8 cellular contexts compared by ENCODE assay signal in the genomic region with DNA sequence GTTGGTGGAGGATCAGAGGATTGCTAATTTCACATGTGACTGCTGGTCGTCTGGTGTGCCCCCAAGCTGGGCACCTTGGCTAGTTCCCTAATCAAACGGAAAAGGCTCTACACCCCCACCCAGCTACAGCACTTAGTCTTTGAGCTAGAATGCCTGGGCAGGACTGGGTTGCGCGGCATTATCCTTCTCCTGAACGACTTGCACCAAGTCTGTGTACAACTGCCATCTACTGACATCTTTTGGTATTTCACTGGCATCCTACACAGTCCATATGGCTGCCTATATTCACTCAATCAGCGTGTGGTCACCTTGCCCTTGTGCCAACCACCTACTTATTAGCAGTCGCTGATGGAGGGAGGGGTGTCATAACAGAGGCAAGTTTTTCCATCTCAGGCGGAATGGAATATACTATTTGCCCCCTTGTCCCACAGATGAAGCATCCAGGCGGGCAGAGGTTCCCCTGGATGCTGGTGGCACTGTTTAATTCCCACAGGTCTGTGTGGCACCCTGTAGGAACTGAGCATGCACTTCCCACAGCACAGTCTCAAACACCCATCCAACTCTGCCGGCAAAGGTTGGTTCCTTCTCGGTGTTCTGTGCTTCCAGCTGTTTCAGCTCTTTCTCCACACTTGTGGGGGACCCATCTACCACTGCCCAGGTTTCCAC.
A peak's percentile ranks its signal among the peaks of the same experiment; 100 is the strongest.
DNase-seq lines count a peak whose midpoint lies in the region; TF ChIP-seq lines count a peak whose summit lies in the region.

No MANE protein-coding gene starts in this region.

- TF ChIP-seq CTCF in AG04449 (IDR thresholded peaks at IDR 0.05; ENCODE audit: insufficient read depth, low read length, missing control alignments) (peak; percentile 48), choroid plexus epithelial cell (conservative IDR thresholded peaks at IDR 0.05; ENCODE audit: low read depth, low read length) (peak; percentile 78), testis (IDR thresholded peaks at IDR 0.05) (peak; percentile 43 to 72 (median 45))

- no peak overlapping the region for H3K27ac ChIP-seq in testis

- H3K4me3 ChIP-seq in AG04449 (ENCODE audit: low read depth, low read length): no peak overlapping the region
- no peak overlapping the region for H3K4me3 ChIP-seq in H7 (ENCODE audit: insufficient read depth, low read depth, low read length)
- H3K4me3 ChIP-seq in choroid plexus epithelial cell (ENCODE audit: low read depth, low read length): no peak overlapping the region
- no peak overlapping the region for H3K4me3 ChIP-seq in testis

- no peak for TF ChIP-seq POLR2A in testis (IDR thresholded peaks at IDR 0.05)

- intact Hi-C loops in testis (cut with DNase I; ENCODE audit: low total_unique reads): no loop called here

- POLR2A ChIA-PET in AG04449 (lab: Yijun Ruan, JAX): no interaction called here

- CTCF ChIA-PET in AG04449 (lab: Yijun Ruan, JAX): interaction anchor here (0.7 to 3.0 kb wide), 9 partner anchors 9 to 463 kb away, joined by 3 to 31 read pairs (median 4); no protein-coding TSS in a partner anchor

- no peaks in the 10 kb centered on the region for H3K4me1 ChIP-seq in testis

- H3K36me3 ChIP-seq in H7 (replicated peaks; ENCODE audit: control insufficient read depth, insufficient read depth, low read length) (no peaks in the 10 kb centered on the region), testis (ENCODE audit: low read depth, missing control alignments) (no peaks in the 10 kb centered on the region)

- H3K27me3 ChIP-seq in H7 (ENCODE audit: control insufficient read depth, insufficient read depth, low read length): no peaks in the 10 kb centered on the region
- no peaks in the 10 kb centered on the region for H3K27me3 ChIP-seq in testis

- DNase-seq in AG04449 (ENCODE audit: low read depth, low spot score): peak; percentile 28
- DNase-seq in GM04504 (ENCODE audit: low read depth): peak; percentile 23
- peak; percentile 28 for DNase-seq in H7
- DNase-seq in KG1 (lab: John Stamatoyannopoulos, UW): peak; percentile 35
- peak; percentile 14 for DNase-seq in T follicular helper cell (ENCODE audit: low read depth)
- peak; percentile 91 for DNase-seq in choroid plexus epithelial cell (ENCODE audit: low read depth)
- DNase-seq in medulla oblongata (ENCODE audit: extremely low spot score): peak; percentile 43
- peak; percentile 47 for DNase-seq in testis

- 59 to 61% methylated on average over 11 of the region's 11 CpGs for WGBS in testis, 2 donors

- H3K9me3 ChIP-seq in testis: no peaks in the 10 kb centered on the region

Comparison
In these comparisons a context has a peak if more than half of its experiments do, and no peak if none do; other contexts are left out.
1. DNase-seq: peak in every context shown above with its lines; median percentile 91 in choroid plexus epithelial cell; 47 in testis; 43 in medulla oblongata; 35 in KG1; 28 in AG04449; 28 in H7; 23 in GM04504; 14 in T follicular helper cell.